ENCODE assay signal across 1 cellular context in the genomic region with DNA sequence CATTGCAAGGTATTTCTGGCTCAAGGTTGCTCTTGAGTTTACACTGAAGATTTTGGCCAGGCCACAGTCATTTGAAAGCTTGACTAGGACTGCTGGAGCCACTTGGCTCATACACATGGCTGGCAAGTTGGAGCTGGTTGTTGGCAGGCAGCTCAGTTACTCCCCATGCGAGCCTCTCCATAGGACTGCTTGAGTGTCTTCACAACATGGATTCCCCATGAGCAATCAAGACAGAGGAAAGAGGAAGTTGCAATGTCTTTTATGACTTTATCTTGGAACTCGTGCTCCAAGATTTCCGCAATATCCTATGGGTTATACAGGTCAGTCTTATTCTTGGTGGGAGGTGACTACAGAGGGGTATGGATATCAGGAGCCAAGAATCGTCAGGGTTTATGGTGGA.
TF ChIP-seq lines count a peak whose summit lies in the region.

No MANE protein-coding gene starts in this region.

TF ChIP-seq in H1, 55 proteins besides CTCF, POLR2A, EP300 and RAD21 (continued from another document):
- TF ChIP-seq SP1 (IDR thresholded peaks at IDR 0.05; ENCODE audit: low read depth, low read length): no peak
- no peak for TF ChIP-seq EZH2 (IDR thresholded peaks at IDR 0.05; ENCODE audit: low read depth, low read length, severe bottlenecking)
- TF ChIP-seq, protein P1, sequence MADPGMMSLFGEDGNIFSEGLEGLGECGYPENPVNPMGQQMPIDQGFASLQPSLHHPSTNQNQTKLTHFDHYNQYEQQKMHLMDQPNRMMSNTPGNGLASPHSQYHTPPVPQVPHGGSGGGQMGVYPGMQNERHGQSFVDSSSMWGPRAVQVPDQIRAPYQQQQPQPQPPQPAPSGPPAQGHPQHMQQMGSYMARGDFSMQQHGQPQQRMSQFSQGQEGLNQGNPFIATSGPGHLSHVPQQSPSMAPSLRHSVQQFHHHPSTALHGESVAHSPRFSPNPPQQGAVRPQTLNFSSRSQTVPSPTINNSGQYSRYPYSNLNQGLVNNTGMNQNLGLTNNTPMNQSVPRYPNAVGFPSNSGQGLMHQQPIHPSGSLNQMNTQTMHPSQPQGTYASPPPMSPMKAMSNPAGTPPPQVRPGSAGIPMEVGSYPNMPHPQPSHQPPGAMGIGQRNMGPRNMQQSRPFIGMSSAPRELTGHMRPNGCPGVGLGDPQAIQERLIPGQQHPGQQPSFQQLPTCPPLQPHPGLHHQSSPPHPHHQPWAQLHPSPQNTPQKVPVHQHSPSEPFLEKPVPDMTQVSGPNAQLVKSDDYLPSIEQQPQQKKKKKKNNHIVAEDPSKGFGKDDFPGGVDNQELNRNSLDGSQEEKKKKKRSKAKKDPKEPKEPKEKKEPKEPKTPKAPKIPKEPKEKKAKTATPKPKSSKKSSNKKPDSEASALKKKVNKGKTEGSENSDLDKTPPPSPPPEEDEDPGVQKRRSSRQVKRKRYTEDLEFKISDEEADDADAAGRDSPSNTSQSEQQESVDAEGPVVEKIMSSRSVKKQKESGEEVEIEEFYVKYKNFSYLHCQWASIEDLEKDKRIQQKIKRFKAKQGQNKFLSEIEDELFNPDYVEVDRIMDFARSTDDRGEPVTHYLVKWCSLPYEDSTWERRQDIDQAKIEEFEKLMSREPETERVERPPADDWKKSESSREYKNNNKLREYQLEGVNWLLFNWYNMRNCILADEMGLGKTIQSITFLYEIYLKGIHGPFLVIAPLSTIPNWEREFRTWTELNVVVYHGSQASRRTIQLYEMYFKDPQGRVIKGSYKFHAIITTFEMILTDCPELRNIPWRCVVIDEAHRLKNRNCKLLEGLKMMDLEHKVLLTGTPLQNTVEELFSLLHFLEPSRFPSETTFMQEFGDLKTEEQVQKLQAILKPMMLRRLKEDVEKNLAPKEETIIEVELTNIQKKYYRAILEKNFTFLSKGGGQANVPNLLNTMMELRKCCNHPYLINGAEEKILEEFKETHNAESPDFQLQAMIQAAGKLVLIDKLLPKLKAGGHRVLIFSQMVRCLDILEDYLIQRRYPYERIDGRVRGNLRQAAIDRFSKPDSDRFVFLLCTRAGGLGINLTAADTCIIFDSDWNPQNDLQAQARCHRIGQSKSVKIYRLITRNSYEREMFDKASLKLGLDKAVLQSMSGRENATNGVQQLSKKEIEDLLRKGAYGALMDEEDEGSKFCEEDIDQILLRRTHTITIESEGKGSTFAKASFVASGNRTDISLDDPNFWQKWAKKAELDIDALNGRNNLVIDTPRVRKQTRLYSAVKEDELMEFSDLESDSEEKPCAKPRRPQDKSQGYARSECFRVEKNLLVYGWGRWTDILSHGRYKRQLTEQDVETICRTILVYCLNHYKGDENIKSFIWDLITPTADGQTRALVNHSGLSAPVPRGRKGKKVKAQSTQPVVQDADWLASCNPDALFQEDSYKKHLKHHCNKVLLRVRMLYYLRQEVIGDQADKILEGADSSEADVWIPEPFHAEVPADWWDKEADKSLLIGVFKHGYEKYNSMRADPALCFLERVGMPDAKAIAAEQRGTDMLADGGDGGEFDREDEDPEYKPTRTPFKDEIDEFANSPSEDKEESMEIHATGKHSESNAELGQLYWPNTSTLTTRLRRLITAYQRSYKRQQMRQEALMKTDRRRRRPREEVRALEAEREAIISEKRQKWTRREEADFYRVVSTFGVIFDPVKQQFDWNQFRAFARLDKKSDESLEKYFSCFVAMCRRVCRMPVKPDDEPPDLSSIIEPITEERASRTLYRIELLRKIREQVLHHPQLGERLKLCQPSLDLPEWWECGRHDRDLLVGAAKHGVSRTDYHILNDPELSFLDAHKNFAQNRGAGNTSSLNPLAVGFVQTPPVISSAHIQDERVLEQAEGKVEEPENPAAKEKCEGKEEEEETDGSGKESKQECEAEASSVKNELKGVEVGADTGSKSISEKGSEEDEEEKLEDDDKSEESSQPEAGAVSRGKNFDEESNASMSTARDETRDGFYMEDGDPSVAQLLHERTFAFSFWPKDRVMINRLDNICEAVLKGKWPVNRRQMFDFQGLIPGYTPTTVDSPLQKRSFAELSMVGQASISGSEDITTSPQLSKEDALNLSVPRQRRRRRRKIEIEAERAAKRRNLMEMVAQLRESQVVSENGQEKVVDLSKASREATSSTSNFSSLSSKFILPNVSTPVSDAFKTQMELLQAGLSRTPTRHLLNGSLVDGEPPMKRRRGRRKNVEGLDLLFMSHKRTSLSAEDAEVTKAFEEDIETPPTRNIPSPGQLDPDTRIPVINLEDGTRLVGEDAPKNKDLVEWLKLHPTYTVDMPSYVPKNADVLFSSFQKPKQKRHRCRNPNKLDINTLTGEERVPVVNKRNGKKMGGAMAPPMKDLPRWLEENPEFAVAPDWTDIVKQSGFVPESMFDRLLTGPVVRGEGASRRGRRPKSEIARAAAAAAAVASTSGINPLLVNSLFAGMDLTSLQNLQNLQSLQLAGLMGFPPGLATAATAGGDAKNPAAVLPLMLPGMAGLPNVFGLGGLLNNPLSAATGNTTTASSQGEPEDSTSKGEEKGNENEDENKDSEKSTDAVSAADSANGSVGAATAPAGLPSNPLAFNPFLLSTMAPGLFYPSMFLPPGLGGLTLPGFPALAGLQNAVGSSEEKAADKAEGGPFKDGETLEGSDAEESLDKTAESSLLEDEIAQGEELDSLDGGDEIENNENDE (IDR thresholded peaks at IDR 0.05; ENCODE audit: insufficient replicate concordance, low read length): no peak
- TF ChIP-seq CBX8 (IDR thresholded peaks at IDR 0.05; ENCODE audit: borderline replicate concordance, low read depth, low read length): no peak
- TF ChIP-seq MAX (IDR thresholded peaks at IDR 0.05): no peak
TF ChIP-seq in H1: peak in this region for 0.
